12 cellular contexts compared by ENCODE assay signal in genomic region chr6:34630040-34630439, GRCh38.
DNase-seq lines count a peak whose midpoint lies in the region; ATAC-seq and TF ChIP-seq lines count a peak whose summit lies in the region.
"Had no signal": no experiment of that assay in that cellular context is flagged by ENCODE, and none has a peak within 500 bp of the region (broad histone marks: within the 10 kb centered on the region; RNA-seq: fewer than 3 reads in every experiment).

No MANE protein-coding gene starts in this region.

- no peak for ATAC-seq in GM18505 (IDR thresholded peaks at IDR 0.05; ENCODE audit: unreplicated experiment)
- ATAC-seq in GM19035 (IDR thresholded peaks at IDR 0.05; ENCODE audit: unreplicated experiment), result no peak
- ATAC-seq: Right ventricle myocardium inferior had no signal

- H3K27me3 ChIP-seq in osteoblast (ENCODE audit: insufficient read depth, low read length), result no peaks in the 10 kb centered on the region

- no peaks in the 10 kb centered on the region for H4K20me1 ChIP-seq in osteoblast (ENCODE audit: insufficient read depth, low read length)

- H3K36me3 ChIP-seq in osteoblast (ENCODE audit: insufficient read depth, low read length), result no peaks in the 10 kb centered on the region

- H3K4me3 ChIP-seq in osteoblast (ENCODE audit: insufficient read depth, low read length), result no peak overlapping the region

- no peaks in the 10 kb centered on the region for H3K9me3 ChIP-seq in osteoblast (ENCODE audit: low read depth, low read length)

- H3K79me2 ChIP-seq in osteoblast (ENCODE audit: insufficient read depth, low read length), result peaks cover 15% of the 10 kb centered on the region

- TF ChIP-seq CTCF in osteoblast (IDR thresholded peaks at IDR 0.05; ENCODE audit: extremely low read depth, low read depth, low read length), result no peak

- no peak for TF ChIP-seq POLR2A in GM18505 (IDR thresholded peaks at IDR 0.05; ENCODE audit: borderline replicate concordance, extremely low read depth, insufficient read depth, insufficient read length)

- H3K4me1 ChIP-seq in osteoblast (ENCODE audit: insufficient read depth, low read length), result peaks cover 8% of the 10 kb centered on the region

- peak overlapping the region; percentile 95 for H3K27ac ChIP-seq in epithelial cell of prostate
- H3K27ac ChIP-seq in osteoblast (ENCODE audit: low read depth, low read length), result peak overlapping the region; percentile 76

- DNase-seq in EH (ENCODE audit: low read depth) (peak; percentile 94), RKO (ENCODE audit: low spot score) (peak; percentile 91), epithelial cell of prostate (ENCODE audit: low read depth, low spot score) (peak; percentile 83), osteoblast (ENCODE audit: insufficient read length, low spot score, missing footprints) (peak; percentile 78), OCI-M2 (lab: John Stamatoyannopoulos, UW; ENCODE audit: unreplicated experiment) (no peak), SHP77 treated with DMSO at 0.1 percent for 48 hours (lab: John Stamatoyannopoulos, UW) (no peak)
- DNase-seq: activated CD4-positive, alpha-beta T cell treated with anti-CD3 and anti-CD28 coated beads for 4 hours; DMS79; mesendoderm had no signal

- H2AFZ ChIP-seq in osteoblast (ENCODE audit: low read length), result no peak overlapping the region

- H3K4me2 ChIP-seq in osteoblast (ENCODE audit: insufficient read depth, low read length), result peak overlapping the region; percentile 41

Comparison
In these comparisons a context has a peak if more than half of its experiments do, and no peak if none do; other contexts are left out.
1. DNase-seq: peak in EH (single experiment), RKO (single experiment), epithelial cell of prostate (single experiment) and osteoblast (single experiment); none in OCI-M2 (single experiment) and SHP77 treated with DMSO at 0.1 percent for 48 hours (single experiment).